ENCODE assay signal across 1 cellular context in the genomic region with DNA sequence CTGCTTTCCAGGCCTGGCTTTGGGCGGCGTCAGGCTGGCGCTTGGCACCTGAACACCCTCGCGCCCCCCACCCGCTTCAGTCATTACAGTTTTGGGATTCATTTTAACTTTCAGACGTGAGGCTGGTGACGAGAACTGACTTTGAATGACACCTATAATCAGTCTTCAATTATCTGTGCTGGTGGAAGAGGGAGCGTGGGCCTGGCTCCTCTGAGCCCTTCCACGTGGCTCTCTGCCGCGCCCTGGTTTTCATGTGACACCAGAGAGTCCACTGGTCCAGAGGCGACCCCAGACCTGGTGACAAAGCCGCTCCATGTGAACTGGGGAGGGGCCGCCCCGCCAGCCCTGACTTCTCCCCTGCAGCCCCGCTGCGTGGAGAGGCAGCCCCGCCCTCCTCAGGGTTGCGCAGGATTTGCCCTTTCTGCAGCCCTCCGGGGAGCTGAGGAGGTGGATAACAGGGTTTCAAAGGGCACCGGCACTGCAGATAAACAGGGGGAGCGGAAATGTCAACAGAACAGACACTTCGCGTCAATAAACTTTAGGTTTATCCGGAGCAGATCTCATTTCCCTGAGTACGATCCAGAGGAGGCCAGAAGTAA.
A peak's percentile ranks its signal among the peaks of the same experiment; 100 is the strongest.
TF ChIP-seq lines count a peak whose summit lies in the region.

No MANE protein-coding gene starts in this region.

TF ChIP-seq in HepG2, 621 proteins besides CTCF, POLR2A, EP300 and RAD21 (continued from another document and continues in another):
- TF ChIP-seq ARID3A (IDR thresholded peaks at IDR 0.05; ENCODE audit: low read depth, low read length) (no peak), NR2F2 (IDR thresholded peaks at IDR 0.05; ENCODE audit: borderline replicate concordance, low read depth) (no peak), KAT2B (IDR thresholded peaks at IDR 0.05; ENCODE audit: borderline replicate concordance, low read depth, low read length) (no peak), HNRNPLL (IDR thresholded peaks at IDR 0.05; ENCODE audit: low read depth, low read length, poor library complexity, severe bottlenecking) (peak; percentile 32), MED8 (CRISPR knock-in tag; IDR thresholded peaks at IDR 0.05; ENCODE audit: insufficient replicate concordance) (no peak), LCORL (IDR thresholded peaks at IDR 0.05) (no peak), LCORL (CRISPR knock-in tag; IDR thresholded peaks at IDR 0.05) (no peak), MBNL3 (CRISPR knock-in tag; conservative IDR thresholded peaks at IDR 0.05) (no peak), ZNF503 (CRISPR knock-in tag; IDR thresholded peaks at IDR 0.05) (no peak), ZNF766 (CRISPR knock-in tag; IDR thresholded peaks at IDR 0.05; ENCODE audit: borderline replicate concordance) (no peak), TOE1 (CRISPR knock-in tag; IDR thresholded peaks at IDR 0.05) (no peak), TAF1 (CRISPR knock-in tag; IDR thresholded peaks at IDR 0.05) (0 out of 2 replicates have a peak, but pooled peaks have one; percentile 20), ZNF772 (CRISPR knock-in tag; IDR thresholded peaks at IDR 0.05) (no peak), NKX3-1 (CRISPR knock-in tag; IDR thresholded peaks at IDR 0.05) (no peak), TBL1XR1 (IDR thresholded peaks at IDR 0.05; ENCODE audit: borderline replicate concordance, low read length, partially characterized antibody) (no peak), ZNF850 (CRISPR knock-in tag; conservative IDR thresholded peaks at IDR 0.05) (no peak), KLF16 (CRISPR knock-in tag; IDR thresholded peaks at IDR 0.05) (no peak), ETV6 (CRISPR knock-in tag; conservative IDR thresholded peaks at IDR 0.05) (no peak), ZNF180 (CRISPR knock-in tag; IDR thresholded peaks at IDR 0.05; ENCODE audit: borderline replicate concordance, low read depth) (no peak), ZMAT3 (CRISPR knock-in tag; conservative IDR thresholded peaks at IDR 0.05) (no peak), ZBTB20 (CRISPR knock-in tag; IDR thresholded peaks at IDR 0.05; ENCODE audit: borderline replicate concordance, low read depth) (peak; percentile 45; the same call in 1 of the 2 replicates), DNMT3B (CRISPR knock-in tag; conservative IDR thresholded peaks at IDR 0.05) (no peak), TMF1 (CRISPR knock-in tag; IDR thresholded peaks at IDR 0.05; ENCODE audit: low read depth) (no peak), HDAC6 (IDR thresholded peaks at IDR 0.05; ENCODE audit: low read depth, low read length) (no peak), TBX3 (IDR thresholded peaks at IDR 0.05; ENCODE audit: borderline replicate concordance) (no peak), SRSF1 (optimal IDR thresholded peaks at IDR 0.05; ENCODE audit: low read depth, low read length) (no peak), SOX6 (IDR thresholded peaks at IDR 0.05) (no peak), SOX6 (CRISPR knock-in tag; IDR thresholded peaks at IDR 0.05) (no peak; the same call in 1 of the 2 replicates), ZBTB43 (CRISPR knock-in tag; conservative IDR thresholded peaks at IDR 0.05) (no peak), DRAP1 (CRISPR knock-in tag; IDR thresholded peaks at IDR 0.05) (no peak), ZNF276 (CRISPR knock-in tag; IDR thresholded peaks at IDR 0.05; ENCODE audit: low read depth) (no peak), ZNF781 (CRISPR knock-in tag; IDR thresholded peaks at IDR 0.05; ENCODE audit: borderline replicate concordance, not compliant biosample characterization) (no peak), TAF15 (IDR thresholded peaks at IDR 0.05; ENCODE audit: low read depth, low read length, poor library complexity, severe bottlenecking) (no peak), FOXO1 (CRISPR knock-in tag; IDR thresholded peaks at IDR 0.05) (peak; percentile 74), ZHX2 (IDR thresholded peaks at IDR 0.05; ENCODE audit: low read depth) (no peak), ZHX2 (CRISPR knock-in tag; IDR thresholded peaks at IDR 0.05; ENCODE audit: borderline replicate concordance) (no peak), RXRA (CRISPR knock-in tag; IDR thresholded peaks at IDR 0.05) (no peak), ZNF552 (CRISPR knock-in tag; IDR thresholded peaks at IDR 0.05; ENCODE audit: borderline replicate concordance) (no peak), ZNF282 (IDR thresholded peaks at IDR 0.05; ENCODE audit: partially characterized antibody) (no peak), CHD2 (IDR thresholded peaks at IDR 0.05; ENCODE audit: low read depth, low read length) (no peak), ZNF274 (CRISPR knock-in tag; IDR thresholded peaks at IDR 0.05) (no peak), ZSCAN30 (CRISPR knock-in tag; IDR thresholded peaks at IDR 0.05) (no peak), KDM4B (CRISPR knock-in tag; IDR thresholded peaks at IDR 0.05) (no peak), TCF7L2 (IDR thresholded peaks at IDR 0.05; ENCODE audit: low read depth, low read length) (no peak)
- TF ChIP-seq, protein P1, sequence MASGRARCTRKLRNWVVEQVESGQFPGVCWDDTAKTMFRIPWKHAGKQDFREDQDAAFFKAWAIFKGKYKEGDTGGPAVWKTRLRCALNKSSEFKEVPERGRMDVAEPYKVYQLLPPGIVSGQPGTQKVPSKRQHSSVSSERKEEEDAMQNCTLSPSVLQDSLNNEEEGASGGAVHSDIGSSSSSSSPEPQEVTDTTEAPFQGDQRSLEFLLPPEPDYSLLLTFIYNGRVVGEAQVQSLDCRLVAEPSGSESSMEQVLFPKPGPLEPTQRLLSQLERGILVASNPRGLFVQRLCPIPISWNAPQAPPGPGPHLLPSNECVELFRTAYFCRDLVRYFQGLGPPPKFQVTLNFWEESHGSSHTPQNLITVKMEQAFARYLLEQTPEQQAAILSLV (CRISPR knock-in tag; IDR thresholded peaks at IDR 0.05; ENCODE audit: borderline replicate concordance): no peak
- TF ChIP-seq, protein P2, sequence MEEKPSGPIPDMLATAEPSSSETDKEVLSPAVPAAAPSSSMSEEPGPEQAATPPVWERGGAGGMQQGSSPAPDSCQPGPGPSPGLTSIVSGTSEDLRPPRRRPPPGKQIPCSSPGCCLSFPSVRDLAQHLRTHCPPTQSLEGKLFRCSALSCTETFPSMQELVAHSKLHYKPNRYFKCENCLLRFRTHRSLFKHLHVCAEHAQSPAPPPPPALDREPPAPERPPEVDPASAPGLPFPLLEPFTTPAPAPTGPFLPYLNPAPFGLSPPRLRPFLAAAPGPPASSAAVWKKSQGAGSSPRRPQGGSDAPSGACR (CRISPR knock-in tag; IDR thresholded peaks at IDR 0.05): no peak
- TF ChIP-seq, protein P3, sequence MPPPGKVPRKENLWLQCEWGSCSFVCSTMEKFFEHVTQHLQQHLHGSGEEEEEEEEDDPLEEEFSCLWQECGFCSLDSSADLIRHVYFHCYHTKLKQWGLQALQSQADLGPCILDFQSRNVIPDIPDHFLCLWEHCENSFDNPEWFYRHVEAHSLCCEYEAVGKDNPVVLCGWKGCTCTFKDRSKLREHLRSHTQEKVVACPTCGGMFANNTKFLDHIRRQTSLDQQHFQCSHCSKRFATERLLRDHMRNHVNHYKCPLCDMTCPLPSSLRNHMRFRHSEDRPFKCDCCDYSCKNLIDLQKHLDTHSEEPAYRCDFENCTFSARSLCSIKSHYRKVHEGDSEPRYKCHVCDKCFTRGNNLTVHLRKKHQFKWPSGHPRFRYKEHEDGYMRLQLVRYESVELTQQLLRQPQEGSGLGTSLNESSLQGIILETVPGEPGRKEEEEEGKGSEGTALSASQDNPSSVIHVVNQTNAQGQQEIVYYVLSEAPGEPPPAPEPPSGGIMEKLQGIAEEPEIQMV (CRISPR knock-in tag; IDR thresholded peaks at IDR 0.05; ENCODE audit: low read depth): no peak
- TF ChIP-seq, protein P4, sequence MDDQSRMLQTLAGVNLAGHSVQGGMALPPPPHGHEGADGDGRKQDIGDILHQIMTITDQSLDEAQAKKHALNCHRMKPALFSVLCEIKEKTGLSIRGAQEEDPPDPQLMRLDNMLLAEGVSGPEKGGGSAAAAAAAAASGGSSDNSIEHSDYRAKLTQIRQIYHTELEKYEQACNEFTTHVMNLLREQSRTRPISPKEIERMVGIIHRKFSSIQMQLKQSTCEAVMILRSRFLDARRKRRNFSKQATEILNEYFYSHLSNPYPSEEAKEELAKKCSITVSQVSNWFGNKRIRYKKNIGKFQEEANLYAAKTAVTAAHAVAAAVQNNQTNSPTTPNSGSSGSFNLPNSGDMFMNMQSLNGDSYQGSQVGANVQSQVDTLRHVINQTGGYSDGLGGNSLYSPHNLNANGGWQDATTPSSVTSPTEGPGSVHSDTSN (CRISPR knock-in tag; IDR thresholded peaks at IDR 0.05; ENCODE audit: borderline replicate concordance): no peak
